ENCODE assay signal across 10 cellular contexts in the genomic region with DNA sequence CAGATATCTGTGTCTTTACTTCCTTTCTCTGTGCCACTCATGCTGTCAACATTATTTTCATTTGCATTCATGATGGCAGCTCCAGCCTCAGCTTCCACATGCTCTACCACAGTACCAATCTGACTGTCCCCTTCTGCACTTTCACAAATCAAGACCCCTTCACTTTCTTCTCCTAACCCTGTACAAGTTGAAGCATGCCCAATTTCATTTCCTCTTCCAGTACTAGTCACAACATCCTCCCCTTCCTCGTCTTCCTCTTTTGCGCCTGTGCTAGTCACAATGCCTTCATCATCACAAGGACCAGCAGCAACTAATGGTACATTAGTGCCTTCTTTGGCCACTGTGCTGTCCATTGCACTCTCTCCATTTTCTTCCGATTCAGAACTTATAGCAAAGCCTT. TPM values are rescaled to one million over a fixed set of nuclear protein-coding genes. Genes with fewer than 3 reads are reported as not detected.
A peak's percentile ranks its signal among the peaks of the same experiment; 100 is the strongest.
DNase-seq lines count a peak whose midpoint lies in the region; ATAC-seq, FAIRE-seq and TF ChIP-seq lines count a peak whose summit lies in the region.
"Had no signal": no experiment of that assay in that cellular context is flagged by ENCODE, and none has a peak within 500 bp of the region (broad histone marks: within the 10 kb centered on the region; RNA-seq: fewer than 3 reads in every experiment).

No MANE protein-coding gene starts in this region.

- H3K4me3 ChIP-seq in thyroid gland (replicated peaks in 1 of 3) = no peak overlapping the region

- intact Hi-C loops in thyroid gland (cut with DNase I) = no loop called here

- TF ChIP-seq POLR2A in thyroid gland (IDR thresholded peaks at IDR 0.05) = no peak

- peaks cover 5 to 10% of the 10 kb centered on the region in 2 donors for H3K4me1 ChIP-seq in thyroid gland

- ATAC-seq in GM18520 (IDR thresholded peaks at IDR 0.05; ENCODE audit: unreplicated experiment) (peak; percentile 71), GM21576 (IDR thresholded peaks at IDR 0.05; ENCODE audit: unreplicated experiment) (peak; percentile 69), HG03469 (IDR thresholded peaks at IDR 0.05; ENCODE audit: unreplicated experiment) (peak; percentile 53)

- DNase-seq in germinal center (ENCODE audit: low spot score) (peak; percentile 54), D721Med (ENCODE audit: insufficient read length, low spot score) (no peak), epidermal melanocyte (ENCODE audit: insufficient read length, low spot score) (no peak), NCI-H748 treated with DMSO at 0.1 percent for 48 hours (lab: John Stamatoyannopoulos, UW) (no peak), thyroid gland (no peak)
- DNase-seq: activated CD4-positive, CD25-positive, alpha-beta regulatory T cell treated with anti-CD3 and anti-CD28 coated beads, Interleukin-2, amount 50 U/mL, for 72 hours; NCI-H2227 treated with DMSO at 0.1 percent for 48 hours had no signal

- 96% methylated on average over 3 of the region's 3 CpGs for WGBS in thyroid gland, 2 donors

- no peaks in the 10 kb centered on the region for H3K9me3 ChIP-seq in thyroid gland

- no peaks in the 10 kb centered on the region for H3K27me3 ChIP-seq in thyroid gland

- H3K36me3 ChIP-seq in thyroid gland = peaks cover 27 to 43% of the 10 kb centered on the region in 2 donors

- TF ChIP-seq CTCF in D721Med (IDR thresholded peaks at IDR 0.05; ENCODE audit: insufficient read depth, missing control alignments) = no peak
- TF ChIP-seq CTCF in thyroid gland (IDR thresholded peaks at IDR 0.05) = no peak

- no peak overlapping the region for H3K27ac ChIP-seq in thyroid gland

- no peak for FAIRE-seq in D721Med (lab: Jason Lieb, UNC)

RNA-seq across cellular contexts. Expression of a gene that starts 26.5 kb away (rescaled TPM):
- total RNA-seq in thyroid gland = 10 to 100 TPM; 36.9 to 74.1 (median 49.6) TPM

RNA-seq across cellular contexts. Expression of a gene that starts 56.8 kb away (rescaled TPM):
- under 1 TPM; 0.29 to 0.81 (median 0.58) TPM for total RNA-seq in thyroid gland
